Comparison of ENCODE assay signal across 3 cellular contexts in genomic region chr19:49499030-49499670, GRCh38.
A peak's percentile ranks its signal among the peaks of the same experiment; 100 is the strongest.
TF ChIP-seq lines count a peak whose summit lies in the region.

No MANE protein-coding gene starts in this region.

TF ChIP-seq in HCT116, 20 proteins besides CTCF, POLR2A, EP300 and RAD21:
- no peak for TF ChIP-seq FOSL1 (IDR thresholded peaks at IDR 0.05; ENCODE audit: low read depth)
- no peak for TF ChIP-seq POLR2AphosphoS5 (IDR thresholded peaks at IDR 0.05; ENCODE audit: low read depth, low read length)

TF ChIP-seq in WTC11, 78 proteins besides CTCF, POLR2A, EP300 and RAD21:
- TF ChIP-seq NFATC4 (CRISPR knock-in tag; IDR thresholded peaks at IDR 0.05), result no peak
- no peak for TF ChIP-seq ZNF416 (CRISPR knock-in tag; IDR thresholded peaks at IDR 0.05)
- TF ChIP-seq, protein P1, sequence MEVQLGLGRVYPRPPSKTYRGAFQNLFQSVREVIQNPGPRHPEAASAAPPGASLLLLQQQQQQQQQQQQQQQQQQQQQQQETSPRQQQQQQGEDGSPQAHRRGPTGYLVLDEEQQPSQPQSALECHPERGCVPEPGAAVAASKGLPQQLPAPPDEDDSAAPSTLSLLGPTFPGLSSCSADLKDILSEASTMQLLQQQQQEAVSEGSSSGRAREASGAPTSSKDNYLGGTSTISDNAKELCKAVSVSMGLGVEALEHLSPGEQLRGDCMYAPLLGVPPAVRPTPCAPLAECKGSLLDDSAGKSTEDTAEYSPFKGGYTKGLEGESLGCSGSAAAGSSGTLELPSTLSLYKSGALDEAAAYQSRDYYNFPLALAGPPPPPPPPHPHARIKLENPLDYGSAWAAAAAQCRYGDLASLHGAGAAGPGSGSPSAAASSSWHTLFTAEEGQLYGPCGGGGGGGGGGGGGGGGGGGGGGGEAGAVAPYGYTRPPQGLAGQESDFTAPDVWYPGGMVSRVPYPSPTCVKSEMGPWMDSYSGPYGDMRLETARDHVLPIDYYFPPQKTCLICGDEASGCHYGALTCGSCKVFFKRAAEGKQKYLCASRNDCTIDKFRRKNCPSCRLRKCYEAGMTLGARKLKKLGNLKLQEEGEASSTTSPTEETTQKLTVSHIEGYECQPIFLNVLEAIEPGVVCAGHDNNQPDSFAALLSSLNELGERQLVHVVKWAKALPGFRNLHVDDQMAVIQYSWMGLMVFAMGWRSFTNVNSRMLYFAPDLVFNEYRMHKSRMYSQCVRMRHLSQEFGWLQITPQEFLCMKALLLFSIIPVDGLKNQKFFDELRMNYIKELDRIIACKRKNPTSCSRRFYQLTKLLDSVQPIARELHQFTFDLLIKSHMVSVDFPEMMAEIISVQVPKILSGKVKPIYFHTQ (CRISPR knock-in tag; IDR thresholded peaks at IDR 0.05), result no peak
- TF ChIP-seq TEAD4 (CRISPR knock-in tag; IDR thresholded peaks at IDR 0.05), result no peak
- no peak for TF ChIP-seq NR2C2 (CRISPR knock-in tag; IDR thresholded peaks at IDR 0.05)
- no peak for TF ChIP-seq ZNF532 (CRISPR knock-in tag; IDR thresholded peaks at IDR 0.05; ENCODE audit: borderline replicate concordance)
- no peak for TF ChIP-seq USF2 (CRISPR knock-in tag; IDR thresholded peaks at IDR 0.05)
- TF ChIP-seq PRRX2 (CRISPR knock-in tag; IDR thresholded peaks at IDR 0.05), result no peak
- no peak for TF ChIP-seq ESRRA (CRISPR knock-in tag; IDR thresholded peaks at IDR 0.05; ENCODE audit: borderline replicate concordance)
- no peak for TF ChIP-seq NR3C1 (CRISPR knock-in tag; conservative IDR thresholded peaks at IDR 0.05; ENCODE audit: low read depth)
- no peak for TF ChIP-seq JUN (CRISPR knock-in tag; IDR thresholded peaks at IDR 0.05)
- no peak for TF ChIP-seq ZNF425 (CRISPR knock-in tag; conservative IDR thresholded peaks at IDR 0.05)
- no peak for TF ChIP-seq ZNF232 (CRISPR knock-in tag; IDR thresholded peaks at IDR 0.05)
- TF ChIP-seq FOXK1 (CRISPR knock-in tag; IDR thresholded peaks at IDR 0.05), result no peak
- no peak for TF ChIP-seq CREB1 (CRISPR knock-in tag; IDR thresholded peaks at IDR 0.05)
- TF ChIP-seq, protein P2, sequence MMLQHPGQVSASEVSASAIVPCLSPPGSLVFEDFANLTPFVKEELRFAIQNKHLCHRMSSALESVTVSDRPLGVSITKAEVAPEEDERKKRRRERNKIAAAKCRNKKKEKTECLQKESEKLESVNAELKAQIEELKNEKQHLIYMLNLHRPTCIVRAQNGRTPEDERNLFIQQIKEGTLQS (CRISPR knock-in tag; conservative IDR thresholded peaks at IDR 0.05), result no peak
- no peak for TF ChIP-seq SMAD3 (CRISPR knock-in tag; IDR thresholded peaks at IDR 0.05; ENCODE audit: borderline replicate concordance)
- TF ChIP-seq NR1H2 (CRISPR knock-in tag; IDR thresholded peaks at IDR 0.05), result no peak
TF ChIP-seq in WTC11: peak in this region for 0.

TF ChIP-seq in H1, 55 proteins besides CTCF, POLR2A, EP300 and RAD21:
- TF ChIP-seq CHD7 (IDR thresholded peaks at IDR 0.05; ENCODE audit: insufficient replicate concordance, low read length) (no peak), SP1 (IDR thresholded peaks at IDR 0.05; ENCODE audit: low read depth, low read length) (peak; percentile 54; the same call in 1 of the 2 replicates), POLR2AphosphoS5 (IDR thresholded peaks at IDR 0.05; ENCODE audit: low read depth, low read length) (peak; percentile 60)
TF ChIP-seq in H1: peak in this region for 2.
